21 cellular contexts compared by ENCODE assay signal in genomic region chr17:27503636-27504035, GRCh38.
"Had no signal": no experiment of that assay in that cellular context is flagged by ENCODE, and none has a peak within 500 bp of the region (broad histone marks: within the 10 kb centered on the region; RNA-seq: fewer than 3 reads in every experiment).

No MANE protein-coding gene starts in this region.

- ATAC-seq: activated T-cell treated with anti-CD3 and anti-CD28 coated beads, Interleukin-2, amount 50 U/mL, for 4 hours; foreskin keratinocyte had no signal

- H3K27me3 Mint-ChIP-seq: activated CD4-positive, alpha-beta T cell treated with anti-CD3 and anti-CD28 coated beads, Interleukin-2, amount 10 ng/mL, durations not matched to agents 24 days and 14 days; progenitor cell of endocrine pancreas had no signal

- H3K27me3 ChIP-seq: ascending aorta, foreskin keratinocyte, right atrium auricular region, stomach had no signal

- H3K27ac ChIP-seq: ascending aorta, foreskin keratinocyte, right atrium auricular region, stomach, thoracic aorta had no signal

- H3K36me3 ChIP-seq: ascending aorta, right atrium auricular region, stomach, thoracic aorta had no signal

- H3K9me3 ChIP-seq: ascending aorta, right atrium auricular region, stomach, thoracic aorta had no signal

- H3K4me3 Mint-ChIP-seq: activated CD4-positive, alpha-beta T cell treated with anti-CD3 and anti-CD28 coated beads, Interleukin-2, amount 10 ng/mL, durations not matched to agents 24 days and 14 days; activated T-cell treated with anti-CD3 and anti-CD28 coated beads, Interleukin-2, amount 50 U/mL, for 4 hours; endodermal cell; nephron progenitor cell had no signal

- DNase-seq: activated CD4-positive, alpha-beta T cell treated with anti-CD3 and anti-CD28 coated beads, Interleukin-2, amount 10 ng/mL, durations not matched to agents 24 days and 14 days; activated CD4-positive, CD25-positive, alpha-beta regulatory T cell; activated CD8-positive, alpha-beta memory T cell treated with anti-CD3 and anti-CD28 coated beads, Interleukin-2, amount 50 U/mL, for 4 hours; activated naive CD4-positive, alpha-beta T cell treated with anti-CD3 and anti-CD28 coated beads, Interleukin-2, amount 50 U/mL, for 16 hours; activated T-cell treated with anti-CD3 and anti-CD28 coated beads, Interleukin-2, amount 50 U/mL, for 4 hours; dermis blood vessel endothelial cell; endodermal cell; foreskin keratinocyte; hypothalamus; islet precursor cell; midbrain; nephron progenitor cell; occipital lobe; stimulated activated CD4-positive, alpha-beta T cell treated with anti-CD3 and anti-CD28 coated beads, Interleukin-12 subunit alpha, Interleukin-12 subunit beta, amount 100 ng/mL, for 4 hours; stimulated activated CD4-positive, alpha-beta T cell treated with anti-CD3 and anti-CD28 coated beads, Interleukin-1b, Interleukin-23, amount 100 ng/mL, for 48 hours; stomach had no signal

- H3K4me3 ChIP-seq: ascending aorta, lung, right atrium auricular region, stomach, thoracic aorta had no signal

- H3K27ac Mint-ChIP-seq: activated CD4-positive, alpha-beta T cell treated with anti-CD3 and anti-CD28 coated beads, Interleukin-2, amount 10 ng/mL, durations not matched to agents 24 days and 14 days; nephron progenitor cell had no signal
